8 cellular contexts compared by ENCODE assay signal in the genomic region with DNA sequence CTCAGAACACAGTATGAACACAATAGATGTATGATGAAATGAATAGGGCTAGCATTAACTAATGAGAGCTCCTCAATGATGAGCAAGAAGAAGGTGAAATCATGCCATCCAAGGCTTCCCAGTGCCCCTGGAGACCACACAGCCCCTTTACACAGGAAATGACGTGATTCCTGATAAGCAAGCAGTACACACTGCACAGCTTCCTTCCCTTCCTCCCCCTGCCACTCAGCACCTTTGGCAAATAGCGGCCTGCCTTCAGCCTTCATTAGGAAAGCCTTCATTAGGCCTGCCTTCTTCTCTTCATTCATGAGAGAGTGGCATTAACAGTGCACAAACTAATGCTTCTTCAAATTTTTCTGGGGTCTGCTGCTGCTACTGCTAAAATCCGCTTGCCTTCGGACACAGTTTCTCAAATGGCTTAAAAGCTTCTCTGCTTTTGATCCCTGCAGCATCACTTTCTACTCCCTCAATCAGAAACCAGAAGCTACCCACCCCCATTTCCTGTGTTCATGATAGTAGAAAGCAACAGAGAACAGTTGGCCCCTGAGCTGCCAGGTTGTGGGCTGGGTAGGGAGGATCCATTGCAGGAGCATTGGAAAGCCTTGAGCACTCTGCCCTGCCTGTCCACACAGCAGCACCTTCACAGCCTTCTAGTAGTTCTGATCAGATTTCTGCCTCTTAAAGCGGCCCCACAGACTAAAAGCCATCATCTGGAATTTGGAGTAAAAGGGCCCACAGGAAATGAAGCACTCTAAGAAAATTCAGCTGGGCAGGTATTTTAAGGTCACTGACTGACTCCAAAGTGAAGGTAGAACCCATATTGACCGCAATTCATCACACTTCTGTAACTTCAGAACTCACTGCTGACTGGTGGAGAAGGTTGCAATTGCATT.
A peak's percentile ranks its signal among the peaks of the same experiment; 100 is the strongest.
DNase-seq lines count a peak whose midpoint lies in the region; ATAC-seq, FAIRE-seq and TF ChIP-seq lines count a peak whose summit lies in the region.

No MANE protein-coding gene starts in this region.

- TF ChIP-seq CTCF in Calu3 (IDR thresholded peaks at IDR 0.05; ENCODE audit: unreplicated experiment) (no peak), D721Med (IDR thresholded peaks at IDR 0.05; ENCODE audit: insufficient read depth, missing control alignments) (no peak)

- peaks cover 0 to 10% of the 10 kb centered on the region in 2 donors for H3K27me3 Mint-ChIP-seq in natural killer cell treated with Interleukin-12 subunit alpha and Interleukin-12 subunit beta and Interleukin-15 and Interleukin-18, amount 100 ng/mL, for 72 hours
- H3K27me3 Mint-ChIP-seq in Calu3 (ENCODE audit: unreplicated experiment), result no peaks in the 10 kb centered on the region

- H3K4me3 Mint-ChIP-seq in natural killer cell treated with Interleukin-12 subunit alpha and Interleukin-12 subunit beta and Interleukin-15 and Interleukin-18, amount 100 ng/mL, for 72 hours, result peak overlapping the region; percentile 83
- H3K4me3 Mint-ChIP-seq in Calu3 (ENCODE audit: low read depth, unreplicated experiment), result no peak overlapping the region

- H3K9me3 Mint-ChIP-seq in natural killer cell treated with Interleukin-12 subunit alpha and Interleukin-12 subunit beta and Interleukin-15 and Interleukin-18, amount 100 ng/mL, for 72 hours, result no peaks in the 10 kb centered on the region
- H3K9me3 Mint-ChIP-seq in Calu3 (ENCODE audit: low read depth, unreplicated experiment), result no peaks in the 10 kb centered on the region

- no peak for FAIRE-seq in D721Med (lab: Jason Lieb, UNC)

- no peaks in the 10 kb centered on the region for H3K36me3 Mint-ChIP-seq in natural killer cell treated with Interleukin-12 subunit alpha and Interleukin-12 subunit beta and Interleukin-15 and Interleukin-18, amount 100 ng/mL, for 72 hours
- H3K36me3 Mint-ChIP-seq in Calu3 (ENCODE audit: insufficient read depth, unreplicated experiment), result peaks cover 17% of the 10 kb centered on the region

- BruUV-seq in Calu3 (replicated peaks; lab: Mats Ljungman, UMichigan), result no TSS peak

- ATAC-seq in GM19468 (IDR thresholded peaks at IDR 0.05; ENCODE audit: extremely low read depth, unreplicated experiment) (peak; percentile 58), HG03558 (IDR thresholded peaks at IDR 0.05; ENCODE audit: extremely low read depth, unreplicated experiment) (peak; percentile 57)
- ATAC-seq in natural killer cell treated with Interleukin-12 subunit alpha and Interleukin-12 subunit beta and Interleukin-15 and Interleukin-18, amount 100 ng/mL, for 72 hours, result peak; percentile 73 to 80

- CTCF ChIA-PET in Calu3 (lab: Charles Lee), result interaction anchor here (0.6 to 0.7 kb wide), 2 partner anchors 469 to 786 kb away, joined by 3 read pairs; no protein-coding TSS in a partner anchor

- peak overlapping the region; percentile 82 to 86 for H3K27ac Mint-ChIP-seq in natural killer cell treated with Interleukin-12 subunit alpha and Interleukin-12 subunit beta and Interleukin-15 and Interleukin-18, amount 100 ng/mL, for 72 hours
- H3K27ac Mint-ChIP-seq in Calu3 (ENCODE audit: unreplicated experiment), result no peak overlapping the region

- intact Hi-C loops in Calu3 (cut with micrococcal nuclease; ENCODE audit: unreplicated experiment), result no loop called here

- DNase-seq in ELF-1 (ENCODE audit: low read depth, low spot score) (peak; percentile 21), activated T-helper 1 cell treated with Interleukin-2 at 50 U/mL for 16 hours (ENCODE audit: low read depth) (peak; percentile 22), NCI-H2196 (lab: John Stamatoyannopoulos, UW; ENCODE audit: unreplicated experiment) (no peak), Calu3 (no peak), D721Med (ENCODE audit: insufficient read length, low spot score) (no peak)
- no peak for DNase-seq in natural killer cell treated with Interleukin-12 subunit alpha and Interleukin-12 subunit beta and Interleukin-15 and Interleukin-18, amount 100 ng/mL, for 72 hours (ENCODE audit: low spot score)

- H3K4me1 Mint-ChIP-seq in natural killer cell treated with Interleukin-12 subunit alpha and Interleukin-12 subunit beta and Interleukin-15 and Interleukin-18, amount 100 ng/mL, for 72 hours (ENCODE audit: low read depth in 2 of 2), result peaks cover 18 to 23% of the 10 kb centered on the region in 2 donors
- peaks cover 8% of the 10 kb centered on the region for H3K4me1 Mint-ChIP-seq in Calu3 (ENCODE audit: low read depth, unreplicated experiment)

Comparison
In these comparisons a context has a peak if more than half of its experiments do, and no peak if none do; other contexts are left out.
1. DNase-seq: peak in ELF-1 (single experiment) and activated T-helper 1 cell treated with Interleukin-2 at 50 U/mL for 16 hours (single experiment); none in natural killer cell treated with Interleukin-12 subunit alpha and Interleukin-12 subunit beta and Interleukin-15 and Interleukin-18, amount 100 ng/mL, for 72 hours (single experiment), NCI-H2196 (single experiment), Calu3 (single experiment) and D721Med (single experiment).
2. Peak in every context shown above with its lines, with median percentiles within 50 percentile points of each other: ATAC-seq.